Comparison of ENCODE assay signal across 20 cellular contexts in genomic region chr3:178960191-178960590, GRCh38.
"Had no signal": no experiment of that assay in that cellular context is flagged by ENCODE, and none has a peak within 500 bp of the region (broad histone marks: within the 10 kb centered on the region; RNA-seq: fewer than 3 reads in every experiment).

No MANE protein-coding gene starts in this region.

- H3K4me2 ChIP-seq: smooth muscle cell had no signal

- H3K27ac ChIP-seq: gastrocnemius medialis, heart right ventricle, lower lobe of right lung, prostate gland, transverse colon, vagina had no signal

- DNase-seq: activated CD4-positive, alpha-beta T cell treated with anti-CD3 and anti-CD28 coated beads, Interleukin-2, amount 10 ng/mL, durations not matched to agents 24 days and 14 days; activated CD4-positive, CD25-positive, alpha-beta regulatory T cell; activated naive CD8-positive, alpha-beta T cell treated with anti-CD3 and anti-CD28 coated beads for 36 hours; amygdala; effector memory CD4-positive, alpha-beta T cell; gastrocnemius medialis; heart right ventricle; left cardiac atrium; lower lobe of right lung; right cardiac atrium; stimulated activated CD4-positive, alpha-beta T cell treated with anti-CD3 and anti-CD28 coated beads, Interleukin-4, amount 100 ng/mL, for 4 hours; stimulated activated naive CD8-positive, alpha-beta T cell treated with anti-CD3 and anti-CD28 coated beads, Interleukin-15, Interleukin-2, amounts not matched to agents 100 U/mL and 50 U/mL, for 24 hours; transverse colon had no signal

- H3K27ac Mint-ChIP-seq: activated CD4-positive, alpha-beta T cell treated with anti-CD3 and anti-CD28 coated beads, Interleukin-2, amount 10 ng/mL, durations not matched to agents 24 days and 14 days; activated naive CD8-positive, alpha-beta T cell treated with anti-CD3 and anti-CD28 coated beads for 36 hours; activated T-helper 1 cell treated with anti-CD3 and anti-CD28 coated beads, Interleukin-12 subunit alpha, Interleukin-12 subunit beta, Interleukin-2, Interleukin-4 antibody, amounts not matched to agents 30 ng/mL and 10 ng/mL and 1 ng/mL, durations not matched to agents 14 hours and 24 hours and 36 hours; dendritic cell treated with granulocyte-macrophage colony-stimulating factor and Interleukin-4, amounts not matched to agents 40 ng/mL and 50 ng/mL, for 4 days; mesothelial cell of epicardium had no signal

- H3K4me3 ChIP-seq: gastrocnemius medialis, heart right ventricle, lower lobe of right lung, prostate gland, smooth muscle cell, transverse colon, vagina had no signal

- H3K27me3 Mint-ChIP-seq: activated CD4-positive, alpha-beta T cell treated with anti-CD3 and anti-CD28 coated beads, Interleukin-2, amount 10 ng/mL, durations not matched to agents 24 days and 14 days; activated naive CD8-positive, alpha-beta T cell treated with anti-CD3 and anti-CD28 coated beads for 36 hours had no signal

- H3K4me3 Mint-ChIP-seq: activated CD4-positive, alpha-beta T cell treated with anti-CD3 and anti-CD28 coated beads, Interleukin-2, amount 10 ng/mL, durations not matched to agents 24 days and 14 days; activated naive CD8-positive, alpha-beta T cell treated with anti-CD3 and anti-CD28 coated beads for 36 hours; activated T-helper 1 cell treated with anti-CD3 and anti-CD28 coated beads, Interleukin-12 subunit alpha, Interleukin-12 subunit beta, Interleukin-2, Interleukin-4 antibody, amounts not matched to agents 30 ng/mL and 10 ng/mL and 1 ng/mL, durations not matched to agents 14 hours and 24 hours and 36 hours; dendritic cell treated with granulocyte-macrophage colony-stimulating factor and Interleukin-4, amounts not matched to agents 40 ng/mL and 50 ng/mL, for 4 days; mesothelial cell of epicardium; neural crest cell had no signal

- H3K36me3 ChIP-seq: gastrocnemius medialis, heart right ventricle, lower lobe of right lung, prostate gland, transverse colon, vagina had no signal

- H3K4me1 ChIP-seq: gastrocnemius medialis, lower lobe of right lung, prostate gland, transverse colon had no signal

- H3K4me1 Mint-ChIP-seq: activated naive CD8-positive, alpha-beta T cell treated with anti-CD3 and anti-CD28 coated beads for 36 hours; neural crest cell had no signal

- ATAC-seq: gastrocnemius medialis; heart right ventricle; left cardiac atrium; lower lobe of right lung; right cardiac atrium; stimulated activated naive CD8-positive, alpha-beta T cell treated with anti-CD3 and anti-CD28 coated beads, Interleukin-15, Interleukin-2, amounts not matched to agents 100 U/mL and 50 U/mL, for 24 hours had no signal

- H3K36me3 Mint-ChIP-seq: activated naive CD8-positive, alpha-beta T cell treated with anti-CD3 and anti-CD28 coated beads for 36 hours; mesothelial cell of epicardium had no signal

- H3K9me3 ChIP-seq: gastrocnemius medialis, heart right ventricle, lower lobe of right lung, prostate gland, transverse colon, vagina had no signal

- H3K9me3 Mint-ChIP-seq: activated naive CD8-positive, alpha-beta T cell treated with anti-CD3 and anti-CD28 coated beads for 36 hours; dendritic cell treated with granulocyte-macrophage colony-stimulating factor and Interleukin-4, amounts not matched to agents 40 ng/mL and 50 ng/mL, for 4 days; neural crest cell had no signal

- H3K27me3 ChIP-seq: gastrocnemius medialis, heart right ventricle, transverse colon, vagina had no signal
